ENCODE assay signal across 9 cellular contexts in the genomic region with DNA sequence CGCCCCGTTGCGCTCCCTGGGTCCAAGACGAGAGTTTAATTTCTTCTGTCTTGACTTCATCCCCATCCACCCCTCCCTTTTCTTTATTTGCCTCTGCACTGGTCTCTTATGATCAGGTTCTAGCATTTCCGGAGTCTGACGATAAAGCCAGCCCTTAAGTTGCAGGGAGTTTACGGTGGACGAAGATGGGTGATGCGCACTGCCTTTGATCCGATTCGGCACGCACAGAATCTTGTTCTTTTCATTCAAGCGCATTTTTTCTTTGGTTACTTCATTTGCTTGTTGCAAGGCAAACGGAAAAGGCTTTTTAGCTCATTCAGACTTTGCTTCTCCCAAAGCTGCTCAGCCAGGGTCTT. TPM values are rescaled to one million over a fixed set of nuclear protein-coding genes. Genes with fewer than 3 reads are reported as not detected.
DNase-seq lines count a peak whose midpoint lies in the region; ATAC-seq and TF ChIP-seq lines count a peak whose summit lies in the region.
"Had no signal": no experiment of that assay in that cellular context is flagged by ENCODE, and none has a peak within 500 bp of the region (broad histone marks: within the 10 kb centered on the region; RNA-seq: fewer than 3 reads in every experiment).

No MANE protein-coding gene starts in this region.

- peak overlapping the region; percentile 56 for H3K4me3 Mint-ChIP-seq in activated naive CD8-positive, alpha-beta T cell treated with anti-CD3 and anti-CD28 coated beads for 36 hours

- TF ChIP-seq CTCF in heart left ventricle (IDR thresholded peaks at IDR 0.05), result no peak
- TF ChIP-seq CTCF in lower lobe of right lung (IDR thresholded peaks at IDR 0.05), result no peak
- no peak for TF ChIP-seq CTCF in tibial nerve (IDR thresholded peaks at IDR 0.05)

- WGBS in heart left ventricle, 4 donors, result 3 to 5% (median 4%) methylated on average over 14 of the region's 14 CpGs
- WGBS in tibial nerve, 2 donors, result 3 to 5% methylated on average over 12 to 14 of the region's 14 CpGs

- no peaks in the 10 kb centered on the region for H3K9me3 ChIP-seq in heart left ventricle
- no peaks in the 10 kb centered on the region for H3K9me3 ChIP-seq in lower lobe of right lung
- H3K9me3 ChIP-seq in tibial nerve, result no peaks in the 10 kb centered on the region

- peaks cover 74% of the 10 kb centered on the region for H3K27me3 Mint-ChIP-seq in activated naive CD8-positive, alpha-beta T cell treated with anti-CD3 and anti-CD28 coated beads for 36 hours

- H3K27me3 ChIP-seq in heart left ventricle (peaks cover 18 to 84% (median 52%) of the 10 kb centered on the region in 9 donors), lower lobe of right lung (ENCODE audit: low read depth) (peaks cover 63% of the 10 kb centered on the region), tibial nerve (peaks cover 0 to 64% of the 10 kb centered on the region in 2 donors)

- peaks cover 0 to 25% (median 15%) of the 10 kb centered on the region in 12 donors for H3K4me1 ChIP-seq in heart left ventricle
- peaks cover 19% of the 10 kb centered on the region for H3K4me1 ChIP-seq in lower lobe of right lung
- peaks cover 0 to 26% (median 15%) of the 10 kb centered on the region in 4 donors for H3K4me1 ChIP-seq in tibial nerve

- TF ChIP-seq POLR2A in heart left ventricle (IDR thresholded peaks at IDR 0.05) (no peak), tibial nerve (IDR thresholded peaks at IDR 0.05) (no peak)

- H3K27ac ChIP-seq in heart left ventricle (no peak overlapping the region), lower lobe of right lung (no peak overlapping the region), tibial nerve (no peak overlapping the region)
- H3K27ac ChIP-seq: epithelial cell of prostate had no signal

- no peak for TF ChIP-seq EP300 in tibial nerve (IDR thresholded peaks at IDR 0.05)

- H3K27ac Mint-ChIP-seq in activated naive CD8-positive, alpha-beta T cell treated with anti-CD3 and anti-CD28 coated beads for 36 hours, result no peak overlapping the region

- H3K36me3 ChIP-seq in heart left ventricle, result no peaks in the 10 kb centered on the region
- no peaks in the 10 kb centered on the region for H3K36me3 ChIP-seq in lower lobe of right lung
- no peaks in the 10 kb centered on the region for H3K36me3 ChIP-seq in tibial nerve

- peaks cover 9% of the 10 kb centered on the region for H3K4me1 Mint-ChIP-seq in activated naive CD8-positive, alpha-beta T cell treated with anti-CD3 and anti-CD28 coated beads for 36 hours

- intact Hi-C loops in heart left ventricle (cut with DNase I), result no loop called here
- intact Hi-C loops in left ventricle myocardium superior (cut with micrococcal nuclease), result no loop called here
- intact Hi-C loops in lower lobe of right lung (cut with DNase I), result no loop called here

- no peaks in the 10 kb centered on the region for H3K9me3 Mint-ChIP-seq in activated naive CD8-positive, alpha-beta T cell treated with anti-CD3 and anti-CD28 coated beads for 36 hours

- no peaks in the 10 kb centered on the region for H3K36me3 Mint-ChIP-seq in activated naive CD8-positive, alpha-beta T cell treated with anti-CD3 and anti-CD28 coated beads for 36 hours

- ATAC-seq in heart left ventricle (no peak), left ventricle myocardium superior (no peak), lower lobe of right lung (no peak)

- DNase-seq in heart left ventricle, result no peak
- DNase-seq in left ventricle myocardium superior, result no peak
- no peak for DNase-seq in activated naive CD8-positive, alpha-beta T cell treated with anti-CD3 and anti-CD28 coated beads for 36 hours
- DNase-seq in lower lobe of right lung, result no peak
- DNase-seq in tibial nerve (ENCODE audit: low spot score in 2 of 2), result no peak
- no peak for DNase-seq in NCI-H187 (lab: John Stamatoyannopoulos, UW)
- no peak for DNase-seq in NCI-H2029 treated with DMSO at 0.1 percent for 48 hours (lab: John Stamatoyannopoulos, UW)
- no peak for DNase-seq in activated CD4-positive, alpha-beta T cell treated with anti-CD3 and anti-CD28 coated beads for 4 hours

- H3K4me3 ChIP-seq in heart left ventricle (peak overlapping the region in 11 of 12 donors; percentile 48 to 66 (median 58)), lower lobe of right lung (peak overlapping the region; percentile 65), tibial nerve (peak overlapping the region; percentile 30 to 71 (median 58))

RNA-seq across cellular contexts. Expression of gene MCTP1, which starts 0.5 kb away (rescaled TPM):
- total RNA-seq in heart left ventricle (10 to 100 TPM in 2 of 9 donors, 1 to 10 TPM in 7; 3.2 to 28.4 (median 6.1) TPM), left ventricle myocardium superior (6.4 TPM), lower lobe of right lung (38.7 TPM), tibial nerve (100 to 1,000 TPM in 1 of 4 donors, 10 to 100 TPM in 3; 28.7 to 117 (median 48.2) TPM)
- 1 to 10 TPM in 1 of 2 donors, under 1 TPM in 1; 0.91 to 5.4 TPM for polyA plus RNA-seq in heart left ventricle
- total RNA-seq in activated naive CD8-positive, alpha-beta T cell treated with anti-CD3 and anti-CD28 coated beads for 36 hours, result 1 to 10 TPM; 1.1 to 1.3 TPM
